ENCODE assay signal across 7 cellular contexts in the genomic region with DNA sequence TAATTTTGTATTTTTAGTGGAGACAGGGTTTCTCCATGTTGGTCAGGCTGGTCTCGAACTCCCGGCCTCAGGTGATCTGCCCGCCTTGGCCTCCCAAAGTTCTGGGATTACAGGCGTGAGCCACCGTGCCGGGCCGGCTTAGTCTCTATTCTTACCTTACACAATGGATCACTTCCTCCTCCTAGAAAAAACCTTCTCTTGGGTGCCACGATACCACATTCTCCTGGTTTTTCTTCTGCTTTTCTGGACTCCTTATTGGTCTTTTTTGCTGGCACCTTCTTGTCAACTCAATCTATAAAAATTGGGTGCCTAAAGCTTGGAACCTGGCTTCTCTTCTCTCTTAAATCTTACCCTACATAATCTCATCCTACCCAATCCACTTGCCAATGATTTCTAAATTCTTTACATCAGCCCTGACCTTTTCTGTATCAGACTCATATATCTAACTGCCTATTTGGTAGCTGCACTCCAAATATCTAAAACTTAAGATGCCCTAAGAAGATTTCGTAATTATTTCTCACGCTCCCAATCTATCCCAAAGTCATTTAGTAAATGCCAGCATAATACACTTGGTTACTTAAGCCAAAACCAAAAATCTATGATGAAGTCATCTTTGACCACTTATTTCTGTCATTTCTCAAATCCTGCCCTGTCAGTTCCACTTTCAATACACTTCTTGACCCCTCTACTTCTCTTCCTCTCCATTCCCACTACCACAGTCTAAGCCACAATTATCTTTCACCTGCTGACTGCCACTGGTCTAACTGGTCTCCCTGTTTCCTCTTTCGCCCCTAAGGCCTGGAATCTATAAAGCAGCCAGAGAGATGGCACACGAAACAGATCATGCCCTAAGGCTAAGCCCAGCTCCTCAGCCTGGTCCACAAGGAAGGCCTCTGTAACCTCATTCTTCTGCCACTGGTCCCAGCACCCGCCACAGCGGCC. TPM values are rescaled to one million over a fixed set of nuclear protein-coding genes. Genes with fewer than 3 reads are reported as not detected.
A peak's percentile ranks its signal among the peaks of the same experiment; 100 is the strongest.
DNase-seq lines count a peak whose midpoint lies in the region; ATAC-seq, FAIRE-seq and TF ChIP-seq lines count a peak whose summit lies in the region.

No MANE protein-coding gene starts in this region.

- TF ChIP-seq CTCF in K562 (IDR thresholded peaks at IDR 0.05 in 2 of 3, conservative IDR thresholded peaks at IDR 0.05 in 1 of 3; ENCODE audit: insufficient read depth in 2 of 3, low read depth in 1 of 3, low read length in 3 of 3) = no peak

- no peak for FAIRE-seq in K562 (lab: Jason Lieb, UNC)

- ATAC-seq in GM19452 (IDR thresholded peaks at IDR 0.05; ENCODE audit: unreplicated experiment) = peak; percentile 23
- peak; percentile 9 for ATAC-seq in HG03521 (IDR thresholded peaks at IDR 0.05; ENCODE audit: unreplicated experiment)
- ATAC-seq in K562 = no peak

- H4K20me1 ChIP-seq in K562 (replicated peaks; ENCODE audit: control insufficient read depth, insufficient read depth, low read length) = peaks cover 21% of the 10 kb centered on the region

- CTCF ChIA-PET in K562 (lab: Yijun Ruan, JAX; ENCODE audit: low intra/inter-chr PET ratio) = no interaction called here

- H3K9me3 ChIP-seq in K562 (replicated peaks; ENCODE audit: control insufficient read depth, insufficient read depth, low read depth, low read length) (no peaks in the 10 kb centered on the region), mucosa of rectum (ENCODE audit: control insufficient read depth in 2 of 2, low read length in 2 of 2) (no peaks in the 10 kb centered on the region)

- intact Hi-C loops in K562 (cut with micrococcal nuclease) (no loop called here), posterior cingulate gyrus (cut with DNase I) (no loop called here)

- H3K27me3 ChIP-seq in K562 (ENCODE audit: control insufficient read depth in 2 of 2, insufficient read depth in 2 of 2, low read length in 2 of 2) (no peaks in the 10 kb centered on the region), mucosa of rectum (ENCODE audit: control insufficient read depth in 2 of 2, insufficient read depth in 2 of 2, low read length in 2 of 2) (no peaks in the 10 kb centered on the region)

- H3K4me2 ChIP-seq in K562 (ENCODE audit: insufficient read depth, low read length) = peak overlapping the region; percentile 93

- no peak overlapping the region for H2AFZ ChIP-seq in K562 (ENCODE audit: low read depth, low read length)

- TF ChIP-seq RAD21 in K562 (CRISPR knock-in tag; conservative IDR thresholded peaks at IDR 0.05 in 1 of 2, IDR thresholded peaks at IDR 0.05 in 1 of 2) = no peak

- H3K4me3 ChIP-seq in K562 = peak overlapping the region; percentile 79
- peak overlapping the region; percentile 85 to 94 for H3K4me3 ChIP-seq in mucosa of rectum (ENCODE audit: low read length in 2 of 2)

- POLR2A ChIA-PET in K562 (lab: Yijun Ruan, JAX) = interaction anchor here (0.8 to 1.9 kb wide), 4 partner anchors 8 to 65 kb away, joined by 3 to 8 read pairs (median 5); no protein-coding TSS in a partner anchor

- BruUV-seq in K562 (replicated peaks; lab: Mats Ljungman, UMichigan) = TSS peak; percentile 54

- H3K27ac ChIP-seq in K562 (ENCODE audit: extremely low read depth, low read depth, low read length) = peak overlapping the region; percentile 90
- H3K27ac ChIP-seq in mucosa of rectum (ENCODE audit: low read depth in 2 of 2, low read length in 2 of 2) = peak overlapping the region; percentile 94 to 99

- H3K9ac ChIP-seq in K562 (ENCODE audit: insufficient read depth in 1 of 2, low read depth in 2 of 2, low read length in 2 of 2) (peak overlapping the region; percentile 89 to 97), mucosa of rectum (ENCODE audit: low read depth in 1 of 2, low read length in 2 of 2) (peak overlapping the region; percentile 96 to 97)

- TF ChIP-seq EP300 in K562 (IDR thresholded peaks at IDR 0.05; ENCODE audit: low read length) = no peak

- in situ Hi-C loops in K562 (cut with MboI) = no loop called here

- no peaks in the 10 kb centered on the region for H3K9me1 ChIP-seq in K562 (ENCODE audit: control insufficient read depth, insufficient read depth, low read length)

- TF ChIP-seq POLR2A in K562 (conservative IDR thresholded peaks at IDR 0.05) = no peak

- DNase-seq in K562 (ENCODE audit: extremely low read depth in 1 of 4, low spot score in 3 of 4) = no peak
- DNase-seq in NCI-H2081 treated with DMSO at 0.1 percent for 48 hours (lab: John Stamatoyannopoulos, UW) = no peak
- DNase-seq in posterior cingulate gyrus = no peak
- DNase-seq in NCI-H2029 (lab: John Stamatoyannopoulos, UW) = no peak

- H3K4me1 ChIP-seq in K562 (replicated peaks in 1 of 2; ENCODE audit: control insufficient read depth in 2 of 2, insufficient read depth in 2 of 2, low read length in 2 of 2) (peaks cover 17% of the 10 kb centered on the region in 2 experiments), mucosa of rectum (ENCODE audit: control insufficient read depth in 2 of 2, insufficient read depth in 2 of 2, low read length in 2 of 2) (peaks cover 19 to 21% of the 10 kb centered on the region in 2 donors)

- 52% methylated on average over 12 of the region's 14 CpGs for WGBS in K562 (ENCODE audit: insufficient coverage, low coverage, missing lambda C conversion rate)

- peaks cover 34% of the 10 kb centered on the region for H3K79me2 ChIP-seq in K562 (ENCODE audit: control insufficient read depth, insufficient read depth, low read length)

- H3K36me3 ChIP-seq in K562 (ENCODE audit: control insufficient read depth, insufficient read depth, low read length) (peaks cover 70% of the 10 kb centered on the region; the same call in 2 of the 3 replicates), mucosa of rectum (ENCODE audit: control insufficient read depth in 2 of 2, insufficient read depth in 2 of 2, low read length in 2 of 2) (peaks cover 12 to 32% of the 10 kb centered on the region in 2 donors)

TF ChIP-seq in K562, 482 proteins besides CTCF, POLR2A, EP300 and RAD21 (continues in another document):
- TF ChIP-seq, protein P1, sequence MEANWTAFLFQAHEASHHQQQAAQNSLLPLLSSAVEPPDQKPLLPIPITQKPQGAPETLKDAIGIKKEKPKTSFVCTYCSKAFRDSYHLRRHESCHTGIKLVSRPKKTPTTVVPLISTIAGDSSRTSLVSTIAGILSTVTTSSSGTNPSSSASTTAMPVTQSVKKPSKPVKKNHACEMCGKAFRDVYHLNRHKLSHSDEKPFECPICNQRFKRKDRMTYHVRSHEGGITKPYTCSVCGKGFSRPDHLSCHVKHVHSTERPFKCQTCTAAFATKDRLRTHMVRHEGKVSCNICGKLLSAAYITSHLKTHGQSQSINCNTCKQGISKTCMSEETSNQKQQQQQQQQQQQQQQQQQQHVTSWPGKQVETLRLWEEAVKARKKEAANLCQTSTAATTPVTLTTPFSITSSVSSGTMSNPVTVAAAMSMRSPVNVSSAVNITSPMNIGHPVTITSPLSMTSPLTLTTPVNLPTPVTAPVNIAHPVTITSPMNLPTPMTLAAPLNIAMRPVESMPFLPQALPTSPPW (CRISPR knock-in tag; IDR thresholded peaks at IDR 0.05) = no peak
- TF ChIP-seq HNRNPK (IDR thresholded peaks at IDR 0.05; ENCODE audit: low read depth, low read length, poor library complexity, severe bottlenecking) = no peak

RNA-seq across cellular contexts. Expression of a gene that starts 43.2 kb away (rescaled TPM):
- total RNA-seq in K562 (2011; cell fraction: chromatin; rRNA removed; ENCODE audit: low replicate concordance) = 25.8 and 29.0 TPM in 2 replicates
- 10.8 and 12.8 TPM in 2 replicates for total RNA-seq in K562 (2011; cell fraction: nucleolus; rRNA removed)
- 19.3 and 27.9 TPM in 2 replicates for total RNA-seq in K562 (2011; cell fraction: nucleoplasm; rRNA removed)
- total RNA-seq in K562 (2014; rRNA removed) (7.5 and 10.5 TPM in 2 replicates), K562 (2014; rRNA removed; fragmentation: Illumina TruSeq; extraction: Trizol) (10.2 and 10.6 TPM in 2 replicates), K562 (2015; rRNA removed; fragmentation: Illumina TruSeq; extraction: Trizol) (14.3 and 16.8 TPM in 2 replicates), K562 (2021) (16.5 and 19.6 TPM in 2 replicates)
- polyA plus RNA-seq in K562 (2011; rRNA removed) (16.4 and 17.6 TPM in 2 replicates), K562 (2014; fragmentation: Illumina TruSeq; extraction: Trizol) (16.4 and 21.5 TPM in 2 replicates), K562 (2014; fragmentation: Nextera tagmentation; extraction: Ambion mirVana) (10 to 100 TPM in 1 of 2 experiments, 1 to 10 TPM in 1; 8.8 to 15.9 TPM), K562 (2014; rRNA removed) (12.2 and 14.8 TPM in 2 replicates)
- 22.4 and 24.3 TPM in 2 replicates for polyA plus RNA-seq in K562 (2011; cell fraction: cytosol; rRNA removed)
- 32.1 and 38.6 TPM in 2 replicates for polyA plus RNA-seq in K562 (2011; cell fraction: nucleus; rRNA removed)
- polyA plus RNA-seq in K562 (2012) = 13.4 and 16.5 TPM in 2 replicates
- polyA minus RNA-seq in K562 (2011; rRNA and poly(A)+ RNA removed) = 20.3 and 24.0 TPM in 2 replicates
- polyA minus RNA-seq in K562 (2011; cell fraction: cytosol; rRNA and poly(A)+ RNA removed) = 12.3 and 15.4 TPM in 2 replicates
- polyA minus RNA-seq in K562 (2011; cell fraction: nucleus; rRNA and poly(A)+ RNA removed) = 9.2 and 15.8 TPM in 2 replicates

RNA-seq across cellular contexts. Expression of a gene that starts 54.9 kb away (rescaled TPM):
- total RNA-seq in K562 (2011; cell fraction: chromatin; rRNA removed; ENCODE audit: low replicate concordance) = not detected in 2 replicates
- not detected in 2 replicates for total RNA-seq in K562 (2011; cell fraction: nucleolus; rRNA removed)
- 0.07 TPM in 1 of 2 replicates, not detected in the other for total RNA-seq in K562 (2011; cell fraction: nucleoplasm; rRNA removed)
- total RNA-seq in K562 (2014; rRNA removed) (not detected in 2 replicates), K562 (2014; rRNA removed; fragmentation: Illumina TruSeq; extraction: Trizol) (not detected in 2 replicates), K562 (2015; rRNA removed; fragmentation: Illumina TruSeq; extraction: Trizol) (not detected in 2 replicates), K562 (2021) (0.07 TPM in 1 of 2 replicates, not detected in the other)
- polyA plus RNA-seq in K562 (2011; rRNA removed) (not detected in 2 replicates), K562 (2014; fragmentation: Illumina TruSeq; extraction: Trizol) (not detected in 2 replicates), K562 (2014; fragmentation: Nextera tagmentation; extraction: Ambion mirVana) (not detected), K562 (2014; rRNA removed) (0.08 TPM in 1 of 2 replicates, not detected in the other)
- 0.03 TPM in 1 of 2 replicates, not detected in the other for polyA plus RNA-seq in K562 (2011; cell fraction: cytosol; rRNA removed)
- polyA plus RNA-seq in K562 (2011; cell fraction: nucleus; rRNA removed) = 0.04 and 0.11 TPM in 2 replicates
- polyA plus RNA-seq in K562 (2012) = 0.03 and 0.06 TPM in 2 replicates
- polyA minus RNA-seq in K562 (2011; rRNA and poly(A)+ RNA removed) = not detected in 2 replicates
- not detected in 2 replicates for polyA minus RNA-seq in K562 (2011; cell fraction: cytosol; rRNA and poly(A)+ RNA removed)
- polyA minus RNA-seq in K562 (2011; cell fraction: nucleus; rRNA and poly(A)+ RNA removed) = 0.13 TPM in 1 of 2 replicates, not detected in the other
